ENCODE assay signal across 8 cellular contexts in the genomic region with DNA sequence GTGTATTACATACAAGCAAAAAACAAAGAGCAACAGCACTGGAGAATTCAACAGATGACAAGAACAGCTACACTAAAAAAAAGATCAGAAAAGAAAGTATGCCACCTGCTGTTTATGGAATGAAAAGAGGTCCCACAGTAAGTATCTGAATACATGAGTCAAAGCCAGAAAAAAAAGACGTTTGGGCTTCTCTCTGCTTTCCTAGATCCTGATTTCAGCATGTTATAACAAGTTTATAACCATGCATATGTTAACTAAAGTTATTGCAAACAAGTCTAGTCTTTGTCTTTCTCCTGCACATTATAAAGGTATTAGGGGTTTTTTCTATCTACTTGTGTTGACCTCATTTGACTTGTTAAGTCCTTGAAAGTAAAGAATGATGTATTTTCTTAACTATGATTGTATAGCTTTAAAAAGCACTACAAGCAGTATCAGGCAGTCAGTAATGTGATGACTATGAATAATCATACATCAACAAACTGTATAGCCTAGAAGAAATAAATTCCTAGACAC.
DNase-seq lines count a peak whose midpoint lies in the region; ATAC-seq and TF ChIP-seq lines count a peak whose summit lies in the region.

No MANE protein-coding gene starts in this region.

- 2 to 25% methylated on average over 1 of the region's 1 CpG for WGBS in lung, 2 donors

- ATAC-seq in GM18498 (IDR thresholded peaks at IDR 0.05; ENCODE audit: unreplicated experiment) (peak; percentile 79), HG02938 (IDR thresholded peaks at IDR 0.05; ENCODE audit: unreplicated experiment) (peak; percentile 75), lung (ENCODE audit: insufficient read depth, low FRiP score) (no peak)

- TF ChIP-seq CTCF in cardiac fibroblast (IDR thresholded peaks at IDR 0.05; ENCODE audit: low read depth, low read length): peak; percentile 45
- TF ChIP-seq CTCF in lung (IDR thresholded peaks at IDR 0.05; ENCODE audit: control extremely low read depth, extremely low read depth): peak; percentile 11

- H3K4me3 ChIP-seq in cardiac fibroblast (replicated peaks in 1 of 2; ENCODE audit: low read depth in 2 of 2, low read length in 2 of 2): no peak overlapping the region
- no peak overlapping the region for H3K4me3 ChIP-seq in lung

- H3K9me3 ChIP-seq in lung (ENCODE audit: control insufficient read depth in 2 of 2, insufficient read depth in 1 of 2, low read length in 1 of 2): no peaks in the 10 kb centered on the region

- no peaks in the 10 kb centered on the region for H3K27me3 ChIP-seq in lung (ENCODE audit: control insufficient read depth, insufficient read depth)

- H3K4me1 ChIP-seq in lung (ENCODE audit: control insufficient read depth in 2 of 2, insufficient read depth in 2 of 2, low read length in 2 of 2): no peaks in the 10 kb centered on the region

- H3K36me3 ChIP-seq in lung (ENCODE audit: control insufficient read depth in 2 of 2, insufficient read depth in 2 of 2, low read length in 2 of 2): no peaks in the 10 kb centered on the region

- H3K27ac ChIP-seq in lung (ENCODE audit: low read depth in 1 of 2, low read length in 1 of 2): no peak overlapping the region

- DNase-seq in AG08395 (ENCODE audit: low spot score) (peak; percentile 58), NCI-H446 treated with DMSO at 0.1 percent for 48 hours (lab: John Stamatoyannopoulos, UW) (peak; percentile 38), cardiac fibroblast (ENCODE audit: low read depth in 2 of 2) (peak; percentile 91 to 94), lung (ENCODE audit: low spot score) (no peak), OCI-M2 (lab: John Stamatoyannopoulos, UW; ENCODE audit: unreplicated experiment) (no peak)
- no peak for DNase-seq in stimulated activated CD4-positive, alpha-beta T cell treated with anti-CD3 and anti-CD28 coated beads, Interleukin-2, amount 100 ng/mL, for 48 hours

Comparison
In these comparisons a context has a peak if more than half of its experiments do, and no peak if none do; other contexts are left out.
1. DNase-seq: peak in AG08395 (single experiment), NCI-H446 treated with DMSO at 0.1 percent for 48 hours (single experiment) and cardiac fibroblast (2 of 2); none in lung (single experiment), stimulated activated CD4-positive, alpha-beta T cell treated with anti-CD3 and anti-CD28 coated beads, Interleukin-2, amount 100 ng/mL, for 48 hours (0 of 2) and OCI-M2 (single experiment).